ENCODE assay signal across 9 cellular contexts in genomic region chr6:118993358-118993757, GRCh38.
"Had no signal": no experiment of that assay in that cellular context is flagged by ENCODE, and none has a peak within 500 bp of the region (broad histone marks: within the 10 kb centered on the region; RNA-seq: fewer than 3 reads in every experiment).

No MANE protein-coding gene starts in this region.

- ATAC-seq: GM23338, K562 had no signal

- H3K4me1 Mint-ChIP-seq: GM23338 had no signal

- H3K4me2 ChIP-seq: GM23338 had no signal

- DNase-seq: H9, HCEC 1CT, IMR-90, KG1 had no signal

- H3K9me3 Mint-ChIP-seq: GM23338, H9 had no signal

- H3K27ac ChIP-seq: HL-60 had no signal

- H3K4me3 Mint-ChIP-seq: GM23338, H9 had no signal

- H2AFZ ChIP-seq: GM23338 had no signal

- FAIRE-seq: H1, H54, K562 had no signal

- H3K4me3 ChIP-seq: GM23338, K562 had no signal
